ENCODE assay signal across 19 cellular contexts in the genomic region with DNA sequence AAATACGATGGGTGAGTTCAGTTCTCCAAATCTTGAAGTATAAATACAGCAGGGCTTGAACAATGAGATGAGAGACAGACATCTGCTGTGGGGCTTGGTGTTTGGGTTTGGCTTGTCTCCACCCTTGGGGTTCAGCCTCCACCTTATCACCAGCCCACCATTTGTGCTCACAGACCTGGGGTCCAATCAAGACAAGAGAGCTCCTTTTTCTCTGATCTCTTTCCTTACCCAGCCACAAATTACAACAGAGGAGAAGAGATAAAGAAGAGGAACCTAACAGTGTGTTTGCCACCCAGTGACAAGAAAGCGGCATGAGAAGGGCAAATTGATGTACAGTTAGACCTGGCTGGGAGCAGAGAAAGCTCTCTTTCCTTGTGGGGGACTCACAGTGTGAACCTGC.
DNase-seq lines count a peak whose midpoint lies in the region; ATAC-seq lines count a peak whose summit lies in the region.
"Had no signal": no experiment of that assay in that cellular context is flagged by ENCODE, and none has a peak within 500 bp of the region (broad histone marks: within the 10 kb centered on the region; RNA-seq: fewer than 3 reads in every experiment).

No MANE protein-coding gene starts in this region.

- peaks cover 6% of the 10 kb centered on the region for H3K36me3 Mint-ChIP-seq in activated CD4-positive, alpha-beta T cell treated with anti-CD3 and anti-CD28 coated beads for 36 hours (ENCODE audit: low read depth)
- no peaks in the 10 kb centered on the region for H3K36me3 Mint-ChIP-seq in T-helper 17 cell (ENCODE audit: low read depth)
- no peaks in the 10 kb centered on the region for H3K36me3 Mint-ChIP-seq in naive thymus-derived CD8-positive, alpha-beta T cell

- H3K9me3 Mint-ChIP-seq in activated CD4-positive, alpha-beta T cell treated with anti-CD3 and anti-CD28 coated beads for 36 hours (ENCODE audit: low read depth): peaks cover 2% of the 10 kb centered on the region
- peaks cover 0 to 2% (median 0%) of the 10 kb centered on the region in 9 donors for H3K9me3 Mint-ChIP-seq in naive thymus-derived CD8-positive, alpha-beta T cell
- H3K9me3 Mint-ChIP-seq: neural crest cell had no signal

- H3K4me3 Mint-ChIP-seq in activated CD4-positive, alpha-beta T cell treated with anti-CD3 and anti-CD28 coated beads for 36 hours: no peak overlapping the region
- peak overlapping the region; percentile 39 for H3K4me3 Mint-ChIP-seq in T-helper 17 cell
- peak overlapping the region in 9 of 10 donors; percentile 5 to 60 (median 40) for H3K4me3 Mint-ChIP-seq in naive thymus-derived CD8-positive, alpha-beta T cell
- H3K4me3 Mint-ChIP-seq: neural crest cell; stimulated activated naive CD8-positive, alpha-beta T cell treated with anti-CD3 and anti-CD28 coated beads, Interleukin-15, Interleukin-2, amounts not matched to agents 100 ng/mL and 50 ng/mL, for 24 hours had no signal

- no peak for DNase-seq in activated CD4-positive, alpha-beta T cell treated with anti-CD3 and anti-CD28 coated beads for 36 hours
- DNase-seq in activated CD4-positive, alpha-beta T cell treated with anti-CD3 and anti-CD28 coated beads for 4 hours: no peak
- peak in 48 of 76 experiments; percentile 1 to 67 (median 24) for DNase-seq in HUDEP-2 (lab: John Stamatoyannopoulos, UW; ENCODE audit: unreplicated experiment in 76 of 76)
- DNase-seq in T-helper 17 cell: no peak
- DNase-seq in naive thymus-derived CD8-positive, alpha-beta T cell: peak in 6 of 10 donors; percentile 17 to 65 (median 44)
- no peak for DNase-seq in effector CD8-positive, alpha-beta T cell (lab: John Stamatoyannopoulos, UW)
- DNase-seq: activated naive CD4-positive, alpha-beta T cell; Caco-2; effector CD4-positive, alpha-beta T cell; heart left ventricle; mammary epithelial cell; NCI-H1417 treated with DMSO at 0.1 percent for 48 hours; retina; SHP77; upper lobe of right lung had no signal

- intact Hi-C loops in activated CD4-positive, alpha-beta T cell treated with anti-CD3 and anti-CD28 coated beads for 36 hours (cut with DNase I, micrococcal nuclease): no loop called here

- no peaks in the 10 kb centered on the region for H3K9me3 ChIP-seq in T-helper 17 cell (ENCODE audit: control insufficient read depth, low read length, poor library complexity, severe bottlenecking)
- H3K9me3 ChIP-seq: Caco-2, heart left ventricle, upper lobe of right lung had no signal

- no peaks in the 10 kb centered on the region for H3K27me3 Mint-ChIP-seq in activated CD4-positive, alpha-beta T cell treated with anti-CD3 and anti-CD28 coated beads for 36 hours
- H3K27me3 Mint-ChIP-seq in T-helper 17 cell: no peaks in the 10 kb centered on the region
- no peaks in the 10 kb centered on the region for H3K27me3 Mint-ChIP-seq in naive thymus-derived CD8-positive, alpha-beta T cell
- H3K27me3 Mint-ChIP-seq: stimulated activated naive CD8-positive, alpha-beta T cell treated with anti-CD3 and anti-CD28 coated beads, Interleukin-15, Interleukin-2, amounts not matched to agents 100 ng/mL and 50 ng/mL, for 24 hours had no signal

- peaks cover 90% of the 10 kb centered on the region for H3K4me1 Mint-ChIP-seq in activated CD4-positive, alpha-beta T cell treated with anti-CD3 and anti-CD28 coated beads for 36 hours
- H3K4me1 Mint-ChIP-seq in T-helper 17 cell: peaks cover 48% of the 10 kb centered on the region
- peaks cover 23 to 66% (median 58%) of the 10 kb centered on the region in 4 donors for H3K4me1 Mint-ChIP-seq in naive thymus-derived CD8-positive, alpha-beta T cell

- CTCF ChIA-PET in activated CD4-positive, alpha-beta T cell treated with anti-CD3 and anti-CD28 coated beads for 36 hours (lab: Charles Lee): interaction anchor here (0.7 to 1.7 kb wide), 7 partner anchors 8 to 409 kb away, joined by 3 to 10 read pairs (median 3); no protein-coding TSS in a partner anchor

- H3K27ac Mint-ChIP-seq in activated CD4-positive, alpha-beta T cell treated with anti-CD3 and anti-CD28 coated beads for 36 hours: peak overlapping the region; percentile 20
- peak overlapping the region; percentile 100 for H3K27ac Mint-ChIP-seq in T-helper 17 cell
- peak overlapping the region; percentile 86 to 100 (median 92) for H3K27ac Mint-ChIP-seq in naive thymus-derived CD8-positive, alpha-beta T cell
- H3K27ac Mint-ChIP-seq: stimulated activated naive CD8-positive, alpha-beta T cell treated with anti-CD3 and anti-CD28 coated beads, Interleukin-15, Interleukin-2, amounts not matched to agents 100 ng/mL and 50 ng/mL, for 24 hours had no signal

- POLR2A ChIA-PET in activated CD4-positive, alpha-beta T cell treated with anti-CD3 and anti-CD28 coated beads for 36 hours (lab: Charles Lee): no interaction called here
- POLR2A ChIA-PET in naive thymus-derived CD8-positive, alpha-beta T cell (lab: Charles Lee): interaction anchor here (1.0 to 1.2 kb wide), 3 partner anchors 41 to 75 kb away, joined by 3 to 6 read pairs (median 4); no protein-coding TSS in a partner anchor

- ATAC-seq in activated CD4-positive, alpha-beta T cell treated with anti-CD3 and anti-CD28 coated beads for 36 hours: no peak
- no peak for ATAC-seq in T-helper 17 cell
- peak; percentile 49 to 50 for ATAC-seq in naive thymus-derived CD8-positive, alpha-beta T cell
- ATAC-seq in GM21360 (IDR thresholded peaks at IDR 0.05; ENCODE audit: unreplicated experiment): no peak
- ATAC-seq in GM19463 (IDR thresholded peaks at IDR 0.05; ENCODE audit: unreplicated experiment): no peak
- ATAC-seq: heart left ventricle, upper lobe of right lung had no signal

Comparison
In these comparisons a context has a peak if more than half of its experiments do, and no peak if none do; other contexts are left out.
1. ATAC-seq: peak in naive thymus-derived CD8-positive, alpha-beta T cell (2 of 2); none in activated CD4-positive, alpha-beta T cell treated with anti-CD3 and anti-CD28 coated beads for 36 hours (single experiment), T-helper 17 cell (single experiment), GM21360 (single experiment) and GM19463 (single experiment).
2. DNase-seq: peak in HUDEP-2 (48 of 76) and naive thymus-derived CD8-positive, alpha-beta T cell (6 of 10); none in activated CD4-positive, alpha-beta T cell treated with anti-CD3 and anti-CD28 coated beads for 36 hours (single experiment), activated CD4-positive, alpha-beta T cell treated with anti-CD3 and anti-CD28 coated beads for 4 hours (0 of 2), T-helper 17 cell (0 of 3) and effector CD8-positive, alpha-beta T cell (single experiment).
3. H3K27ac Mint-ChIP-seq: peak in every context shown above with its lines; median percentile 100 in T-helper 17 cell; 92 in naive thymus-derived CD8-positive, alpha-beta T cell; 20 in activated CD4-positive, alpha-beta T cell treated with anti-CD3 and anti-CD28 coated beads for 36 hours.